Comparison of ENCODE assay signal across 8 cellular contexts in the genomic region with DNA sequence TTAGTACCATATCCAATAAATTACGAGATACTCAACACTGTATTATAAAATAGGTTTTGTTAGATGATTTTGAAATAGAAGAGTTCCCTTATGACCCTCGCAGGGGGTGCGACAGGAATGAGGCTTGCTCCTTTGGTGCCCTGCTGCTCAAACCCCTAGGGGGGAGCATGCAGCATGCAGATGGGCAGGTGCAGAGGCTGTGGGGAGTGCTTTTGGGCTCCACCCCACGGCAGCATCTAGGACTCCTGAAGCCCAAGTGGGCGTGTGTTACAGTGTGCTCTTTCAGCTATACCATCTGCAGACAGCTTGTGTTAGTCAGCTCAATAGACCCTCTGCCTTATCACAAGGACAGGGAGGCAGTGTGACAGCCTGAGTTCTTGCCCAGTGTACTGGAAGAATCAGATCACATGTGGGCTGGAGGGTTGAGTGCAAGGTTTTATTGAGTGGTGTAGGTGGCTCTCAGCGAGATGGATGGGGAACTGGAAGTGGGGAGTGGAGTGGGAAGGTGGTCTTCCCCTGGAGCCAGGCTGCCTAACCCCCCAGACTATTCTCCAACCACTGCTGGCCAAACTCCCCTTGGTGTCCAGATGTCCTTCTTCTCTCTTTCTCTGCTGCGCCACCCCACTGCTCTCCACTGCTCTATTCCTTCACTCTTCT. TPM values are rescaled to one million over a fixed set of nuclear protein-coding genes. Genes with fewer than 3 reads are reported as not detected.
DNase-seq lines count a peak whose midpoint lies in the region; ATAC-seq and TF ChIP-seq lines count a peak whose summit lies in the region.

No MANE protein-coding gene starts in this region.

- no peak overlapping the region for H3K4me3 ChIP-seq in psoas muscle

- TF ChIP-seq CTCF in psoas muscle (IDR thresholded peaks at IDR 0.05) = no peak

- H3K36me3 ChIP-seq in psoas muscle (ENCODE audit: insufficient read depth in 1 of 2, low read depth in 1 of 2) = no peaks in the 10 kb centered on the region

- intact Hi-C loops in left colon (cut with DNase I, micrococcal nuclease) = no loop called here
- intact Hi-C loops in psoas muscle (cut with DNase I) = no loop called here

- no peaks in the 10 kb centered on the region for H3K4me1 ChIP-seq in psoas muscle

- 48 to 54% (median 50%) methylated on average over 7 of the region's 7 CpGs for WGBS in psoas muscle, 3 donors

- H3K9me3 ChIP-seq in psoas muscle = peaks cover 7% of the 10 kb centered on the region

- peak; percentile 92 for ATAC-seq in GM19397 (IDR thresholded peaks at IDR 0.05; ENCODE audit: unreplicated experiment)
- ATAC-seq in left colon = peak; percentile 64
- no peak for ATAC-seq in psoas muscle
- ATAC-seq in GM21390 (IDR thresholded peaks at IDR 0.05; ENCODE audit: unreplicated experiment) = no peak

- H3K27ac ChIP-seq in psoas muscle = no peak overlapping the region

- H3K27me3 ChIP-seq in psoas muscle (ENCODE audit: insufficient read depth in 3 of 3, low read length in 2 of 3) = no peaks in the 10 kb centered on the region

- DNase-seq in GDM1 (lab: John Stamatoyannopoulos, UW) = peak; percentile 16
- peak; percentile 73 for DNase-seq in NCI-H1694 (lab: John Stamatoyannopoulos, UW)
- peak in 1 of 2 donors; percentile 16 for DNase-seq in left colon
- no peak for DNase-seq in middle frontal gyrus (ENCODE audit: extremely low spot score, low spot score)
- no peak for DNase-seq in central memory CD4-positive, alpha-beta T cell
- no peak for DNase-seq in psoas muscle

RNA-seq across cellular contexts. Expression of gene MRC1, which starts 3.1 kb away (rescaled TPM):
- 10 to 100 TPM; 11.0 to 25.2 TPM for total RNA-seq in left colon
- total RNA-seq in psoas muscle = 10 to 100 TPM in 3 of 4 donors, 1 to 10 TPM in 1; 9.3 to 16.4 (median 13.3) TPM
- polyA plus RNA-seq in psoas muscle = 1 to 10 TPM; 1.6 to 3.1 (median 2.0) TPM

RNA-seq across cellular contexts. Expression of gene TMEM236, which starts 54.0 kb away (rescaled TPM):
- total RNA-seq in left colon (10 to 100 TPM; 53.0 to 59.6 TPM), psoas muscle (1 to 10 TPM in 1 of 4 donors, under 1 TPM in 3; 0.20 to 1.0 (median 0.59) TPM)
- under 1 TPM; 0.15 to 0.93 (median 0.42) TPM for polyA plus RNA-seq in psoas muscle

Comparison
In these comparisons a context has a peak if more than half of its experiments do, and no peak if none do; other contexts are left out.
1. DNase-seq: peak in GDM1 (single experiment) and NCI-H1694 (single experiment); none in middle frontal gyrus (single experiment), central memory CD4-positive, alpha-beta T cell (single experiment) and psoas muscle (0 of 2).
2. ATAC-seq: peak in GM19397 (single experiment) and left colon (single experiment); none in psoas muscle (0 of 4) and GM21390 (single experiment).
3. RNA of gene TMEM236, which starts 54.0 kb away (total RNA-seq): 53.0 to 59.6 TPM in left colon; 0.20 to 1.0 TPM in psoas muscle; every median in the first group is over 10 times any median in the second.